8 cellular contexts compared by ENCODE assay signal in genomic region chr6:159074120-159074684, GRCh38. TPM values are rescaled to one million over a fixed set of nuclear protein-coding genes. Genes with fewer than 3 reads are reported as not detected.
DNase-seq lines count a peak whose midpoint lies in the region; ATAC-seq and TF ChIP-seq lines count a peak whose summit lies in the region.

No MANE protein-coding gene starts in this region.

- intact Hi-C loops in activated CD4-positive, alpha-beta T cell treated with anti-CD3 and anti-CD28 coated beads for 36 hours (cut with DNase I, micrococcal nuclease), result no loop called here

- H3K4me3 Mint-ChIP-seq in activated naive CD4-positive, alpha-beta T cell treated with anti-CD3 and anti-CD28 coated beads, Interleukin-2, amount 10 ng/mL, durations not matched to agents 7 days and 5 days, result no peak overlapping the region
- no peak overlapping the region for H3K4me3 Mint-ChIP-seq in activated CD4-positive, alpha-beta T cell treated with anti-CD3 and anti-CD28 coated beads for 36 hours

- POLR2A ChIA-PET in activated CD4-positive, alpha-beta T cell treated with anti-CD3 and anti-CD28 coated beads for 36 hours (lab: Charles Lee), result no interaction called here

- H3K9me3 Mint-ChIP-seq in activated naive CD4-positive, alpha-beta T cell treated with anti-CD3 and anti-CD28 coated beads, Interleukin-2, amount 10 ng/mL, durations not matched to agents 7 days and 5 days, result peaks cover 4% of the 10 kb centered on the region
- peaks cover 2% of the 10 kb centered on the region for H3K9me3 Mint-ChIP-seq in activated CD4-positive, alpha-beta T cell treated with anti-CD3 and anti-CD28 coated beads for 36 hours (ENCODE audit: low read depth)

- no peak for TF ChIP-seq CTCF in GM12865 (IDR thresholded peaks at IDR 0.05; ENCODE audit: insufficient read depth, low read depth, low read length, missing control alignments)

- H3K4me3 ChIP-seq in GM12865 (ENCODE audit: low read depth, low read length), result no peak overlapping the region

- no peak overlapping the region for H3K27ac Mint-ChIP-seq in activated naive CD4-positive, alpha-beta T cell treated with anti-CD3 and anti-CD28 coated beads, Interleukin-2, amount 10 ng/mL, durations not matched to agents 7 days and 5 days
- no peak overlapping the region for H3K27ac Mint-ChIP-seq in activated CD4-positive, alpha-beta T cell treated with anti-CD3 and anti-CD28 coated beads for 36 hours

- DNase-seq in GM12865 (ENCODE audit: low read depth) (peak; percentile 30), NCI-H524 treated with DMSO at 0.1 percent for 48 hours (lab: John Stamatoyannopoulos, UW) (peak; percentile 60), dermis blood vessel endothelial cell (peak; percentile 41), mucosa of gallbladder (ENCODE audit: low spot score) (peak; percentile 44), NCI-H1092 treated with DMSO at 0.1 percent for 48 hours (lab: John Stamatoyannopoulos, UW) (no peak)
- DNase-seq in activated naive CD4-positive, alpha-beta T cell treated with anti-CD3 and anti-CD28 coated beads, Interleukin-2, amount 10 ng/mL, durations not matched to agents 7 days and 5 days, result no peak
- DNase-seq in activated CD4-positive, alpha-beta T cell treated with anti-CD3 and anti-CD28 coated beads for 36 hours, result no peak

- ATAC-seq in activated CD4-positive, alpha-beta T cell treated with anti-CD3 and anti-CD28 coated beads for 36 hours, result no peak
- ATAC-seq in GM18517 (IDR thresholded peaks at IDR 0.05; ENCODE audit: unreplicated experiment), result no peak

- peaks cover 12% of the 10 kb centered on the region for H3K4me1 Mint-ChIP-seq in activated naive CD4-positive, alpha-beta T cell treated with anti-CD3 and anti-CD28 coated beads, Interleukin-2, amount 10 ng/mL, durations not matched to agents 7 days and 5 days
- peaks cover 42% of the 10 kb centered on the region for H3K4me1 Mint-ChIP-seq in activated CD4-positive, alpha-beta T cell treated with anti-CD3 and anti-CD28 coated beads for 36 hours

- CTCF ChIA-PET in activated naive CD4-positive, alpha-beta T cell treated with anti-CD3 and anti-CD28 coated beads, Interleukin-2, amount 10 ng/mL, durations not matched to agents 7 days and 5 days (lab: Charles Lee), result interaction anchor here (0.6 to 1.6 kb wide), 2 partner anchors 26 to 29 kb away, joined by 3 to 5 read pairs; no protein-coding TSS in a partner anchor
- CTCF ChIA-PET in activated CD4-positive, alpha-beta T cell treated with anti-CD3 and anti-CD28 coated beads for 36 hours (lab: Charles Lee), result interaction anchor here (1.0 kb wide), 1 partner anchor 11 kb away, joined by 3 read pairs; no protein-coding TSS in a partner anchor

- H3K27me3 Mint-ChIP-seq in activated naive CD4-positive, alpha-beta T cell treated with anti-CD3 and anti-CD28 coated beads, Interleukin-2, amount 10 ng/mL, durations not matched to agents 7 days and 5 days, result peaks cover 50% of the 10 kb centered on the region
- no peaks in the 10 kb centered on the region for H3K27me3 Mint-ChIP-seq in activated CD4-positive, alpha-beta T cell treated with anti-CD3 and anti-CD28 coated beads for 36 hours

- peaks cover 7% of the 10 kb centered on the region for H3K36me3 Mint-ChIP-seq in activated naive CD4-positive, alpha-beta T cell treated with anti-CD3 and anti-CD28 coated beads, Interleukin-2, amount 10 ng/mL, durations not matched to agents 7 days and 5 days
- no peaks in the 10 kb centered on the region for H3K36me3 Mint-ChIP-seq in activated CD4-positive, alpha-beta T cell treated with anti-CD3 and anti-CD28 coated beads for 36 hours (ENCODE audit: low read depth)

RNA-seq across cellular contexts. Expression of gene TAGAP, which starts 29.4 kb away (rescaled TPM):
- not detected in 2 replicates for total RNA-seq in dermis blood vessel endothelial cell
- total RNA-seq in mucosa of gallbladder, result 8.1 TPM
- total RNA-seq in activated CD4-positive, alpha-beta T cell treated with anti-CD3 and anti-CD28 coated beads for 36 hours, result 10 to 100 TPM; 44.8 to 51.0 TPM

Comparison
In these comparisons a context has a peak if more than half of its experiments do, and no peak if none do; other contexts are left out.
1. DNase-seq: peak in GM12865 (single experiment), NCI-H524 treated with DMSO at 0.1 percent for 48 hours (single experiment), dermis blood vessel endothelial cell (single experiment) and mucosa of gallbladder (single experiment); none in NCI-H1092 treated with DMSO at 0.1 percent for 48 hours (single experiment), activated naive CD4-positive, alpha-beta T cell treated with anti-CD3 and anti-CD28 coated beads, Interleukin-2, amount 10 ng/mL, durations not matched to agents 7 days and 5 days (single experiment) and activated CD4-positive, alpha-beta T cell treated with anti-CD3 and anti-CD28 coated beads for 36 hours (single experiment).